Comparison of ENCODE assay signal across 8 cellular contexts in the genomic region with DNA sequence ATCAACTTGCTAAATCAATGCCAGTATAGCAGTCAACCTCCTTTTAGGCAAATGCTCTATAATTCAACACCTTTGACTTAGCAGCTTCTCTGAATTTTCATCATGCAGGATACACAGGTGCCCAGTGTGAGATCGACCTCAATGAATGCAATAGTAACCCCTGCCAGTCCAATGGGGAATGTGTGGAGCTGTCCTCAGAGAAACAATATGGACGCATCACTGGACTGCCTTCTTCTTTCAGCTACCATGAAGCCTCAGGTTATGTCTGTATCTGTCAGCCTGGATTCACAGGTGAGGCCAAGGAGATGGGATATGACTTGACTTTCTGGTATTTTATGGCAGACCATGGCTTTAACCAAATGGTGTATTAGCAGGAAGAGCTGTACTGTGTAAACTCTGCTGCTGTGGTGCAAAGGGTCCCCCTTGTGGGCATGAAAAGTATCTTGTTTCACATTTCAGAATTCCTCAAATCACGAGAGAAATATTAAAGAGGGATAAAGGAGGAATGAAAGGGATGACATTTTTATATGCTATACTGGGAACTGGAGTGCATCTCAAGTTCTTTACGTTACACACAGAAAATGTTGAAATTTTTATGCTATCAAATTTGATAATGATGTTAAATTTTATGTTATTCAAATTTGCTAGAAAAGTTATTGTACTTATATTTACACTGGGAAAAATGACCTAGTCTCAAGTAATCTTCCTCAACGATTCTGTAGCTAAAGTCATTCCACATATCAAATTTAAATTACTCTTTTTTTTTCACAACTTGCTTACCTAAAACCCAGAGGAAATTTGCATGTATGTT.
DNase-seq lines count a peak whose midpoint lies in the region; ATAC-seq and TF ChIP-seq lines count a peak whose summit lies in the region.

No MANE protein-coding gene starts in this region.

- intact Hi-C loops in Calu3 (cut with micrococcal nuclease; ENCODE audit: unreplicated experiment) = loop anchor here (1.0 to 10.0 kb wide), 5 partner anchors 29 to 1002 kb away; no protein-coding TSS in a partner anchor
- intact Hi-C loops in body of pancreas (cut with DNase I) = no loop called here

- WGBS in body of pancreas, 2 donors = 46 to 48% methylated on average over 5 of the region's 5 CpGs

- H3K27me3 ChIP-seq in body of pancreas = no peaks in the 10 kb centered on the region
- no peaks in the 10 kb centered on the region for H3K27me3 ChIP-seq in thoracic aorta (replicated peaks; ENCODE audit: insufficient read depth)

- no peaks in the 10 kb centered on the region for H3K27me3 Mint-ChIP-seq in Calu3 (ENCODE audit: unreplicated experiment)

- H3K4me3 Mint-ChIP-seq in Calu3 (ENCODE audit: low read depth, unreplicated experiment) = no peak overlapping the region

- peaks cover 7% of the 10 kb centered on the region for H3K4me1 ChIP-seq in body of pancreas
- H3K4me1 ChIP-seq in thoracic aorta (ENCODE audit: control insufficient read depth in 1 of 2, low read depth in 2 of 2) = no peaks in the 10 kb centered on the region

- H3K4me3 ChIP-seq in body of pancreas = no peak overlapping the region
- H3K4me3 ChIP-seq in thoracic aorta = no peak overlapping the region

- DNase-seq in Calu3 = peak; percentile 54
- DNase-seq in NCI-H82 (lab: John Stamatoyannopoulos, UW) = peak; percentile 82
- DNase-seq in body of pancreas = peak; percentile 32 to 44 (median 36)
- peak; percentile 52 for DNase-seq in inferior parietal cortex (ENCODE audit: extremely low spot score)
- no peak for DNase-seq in thoracic aorta (ENCODE audit: low spot score)
- DNase-seq in activated gamma-delta T cell (lab: John Stamatoyannopoulos, UW) = no peak

- H3K4me1 Mint-ChIP-seq in Calu3 (ENCODE audit: low read depth, unreplicated experiment) = peaks cover 9% of the 10 kb centered on the region

- CTCF ChIA-PET in Calu3 (lab: Charles Lee) = interaction anchor here (0.8 to 1.6 kb wide), 7 partner anchors 9 to 178 kb away, joined by 3 to 18 read pairs (median 6); no protein-coding TSS in a partner anchor

- BruUV-seq in Calu3 (replicated peaks; lab: Mats Ljungman, UMichigan) = no TSS peak

- no peaks in the 10 kb centered on the region for H3K9me3 ChIP-seq in body of pancreas
- H3K9me3 ChIP-seq in thoracic aorta = no peaks in the 10 kb centered on the region

- peak; percentile 82 for TF ChIP-seq CTCF in Calu3 (IDR thresholded peaks at IDR 0.05; ENCODE audit: unreplicated experiment)
- TF ChIP-seq CTCF in body of pancreas (IDR thresholded peaks at IDR 0.05) = peak; percentile 33 to 83 (median 71)
- TF ChIP-seq CTCF in thoracic aorta (IDR thresholded peaks at IDR 0.05) = peak; percentile 49

- no peaks in the 10 kb centered on the region for H3K9me3 Mint-ChIP-seq in Calu3 (ENCODE audit: low read depth, unreplicated experiment)

- peak; percentile 62 for ATAC-seq in GM19035 (IDR thresholded peaks at IDR 0.05; ENCODE audit: unreplicated experiment)
- ATAC-seq in HG03442 (IDR thresholded peaks at IDR 0.05; ENCODE audit: unreplicated experiment) = peak; percentile 79
- peak; percentile 75 for ATAC-seq in body of pancreas
- ATAC-seq in thoracic aorta (ENCODE audit: insufficient number of reproducible peaks, low FRiP score, low read depth) = peak; percentile 48

- H3K27ac Mint-ChIP-seq in Calu3 (ENCODE audit: unreplicated experiment) = no peak overlapping the region

- no peak for TF ChIP-seq POLR2A in body of pancreas (IDR thresholded peaks at IDR 0.05)

- no peaks in the 10 kb centered on the region for H3K36me3 Mint-ChIP-seq in Calu3 (ENCODE audit: insufficient read depth, unreplicated experiment)

- H3K27ac ChIP-seq in body of pancreas = no peak overlapping the region
- H3K27ac ChIP-seq in thoracic aorta = no peak overlapping the region

- H3K36me3 ChIP-seq in body of pancreas (replicated peaks in 1 of 2; ENCODE audit: insufficient read depth in 1 of 2, low read depth in 2 of 2) (no peaks in the 10 kb centered on the region), thoracic aorta (no peaks in the 10 kb centered on the region)

Comparison
In these comparisons a context has a peak if more than half of its experiments do, and no peak if none do; other contexts are left out.
1. DNase-seq: peak in Calu3 (single experiment), NCI-H82 (single experiment), body of pancreas (4 of 4) and inferior parietal cortex (single experiment); none in thoracic aorta (single experiment) and activated gamma-delta T cell (single experiment).
2. Peak in every context shown above with its lines, with median percentiles within 50 percentile points of each other: CTCF ChIP-seq and ATAC-seq.